ENCODE assay signal across 9 cellular contexts in genomic region chr1:200372095-200372884, GRCh38. TPM values are rescaled to one million over a fixed set of nuclear protein-coding genes. Genes with fewer than 3 reads are reported as not detected.
DNase-seq lines count a peak whose midpoint lies in the region; ATAC-seq, FAIRE-seq and TF ChIP-seq lines count a peak whose summit lies in the region.
"Had no signal": no experiment of that assay in that cellular context is flagged by ENCODE, and none has a peak within 500 bp of the region (broad histone marks: within the 10 kb centered on the region; RNA-seq: fewer than 3 reads in every experiment).

No MANE protein-coding gene starts in this region.

- ATAC-seq in GM21381 (IDR thresholded peaks at IDR 0.05; ENCODE audit: unreplicated experiment), result no peak
- no peak for ATAC-seq in GM21360 (IDR thresholded peaks at IDR 0.05; ENCODE audit: unreplicated experiment)

- TF ChIP-seq CTCF in VCaP (conservative IDR thresholded peaks at IDR 0.05), result no peak

- FAIRE-seq in urothelium cell line (lab: Jason Lieb, UNC), result no peak

- peak; percentile 53 for DNase-seq in HT-29 (ENCODE audit: low spot score)
- DNase-seq in hepatic stellate cell (ENCODE audit: low spot score), result peak; percentile 47
- DNase-seq in urothelium cell line (ENCODE audit: low spot score), result peak; percentile 56
- no peak for DNase-seq in stimulated activated naive CD4-positive, alpha-beta T cell treated with Interleukin-2 at 50 U/mL for 16 hours (lab: John Stamatoyannopoulos, UW)
- DNase-seq: activated naive CD4-positive, alpha-beta T cell treated with Interleukin-2 at 50 U/mL for 16 hours had no signal

- H3K27ac ChIP-seq in VCaP, result peak overlapping the region; percentile 18; the same call in 1 of the 2 replicates
- H3K27ac ChIP-seq: neutrophil had no signal

RNA-seq across cellular contexts. Expression of gene ZNF281, which starts 37.5 kb away (rescaled TPM):
- 5.9 and 6.8 TPM in 2 replicates for total RNA-seq in HT-29 (2014; rRNA removed; shearing (Covaris generic))
